9 cellular contexts compared by ENCODE assay signal in genomic region chr20:1844723-1845523, GRCh38. TPM values are rescaled to one million over a fixed set of nuclear protein-coding genes. Genes with fewer than 3 reads are reported as not detected.
DNase-seq lines count a peak whose midpoint lies in the region; ATAC-seq, FAIRE-seq and TF ChIP-seq lines count a peak whose summit lies in the region.
"Had no signal": no experiment of that assay in that cellular context is flagged by ENCODE, and none has a peak within 500 bp of the region (broad histone marks: within the 10 kb centered on the region; RNA-seq: fewer than 3 reads in every experiment).

No MANE protein-coding gene starts in this region.

- no peaks in the 10 kb centered on the region for H3K27me3 ChIP-seq in AG04450 (ENCODE audit: control insufficient read depth, insufficient read depth, low read length)
- H3K27me3 ChIP-seq in keratinocyte (ENCODE audit: control insufficient read depth, extremely low read depth, insufficient read depth, low read length): no peaks in the 10 kb centered on the region

- peaks cover 6% of the 10 kb centered on the region for H3K36me3 Mint-ChIP-seq in T-helper 17 cell (ENCODE audit: low read depth)

- peaks cover 9% of the 10 kb centered on the region for H3K4me1 Mint-ChIP-seq in T-helper 17 cell

- ATAC-seq in GM18909 (IDR thresholded peaks at IDR 0.05; ENCODE audit: poor library complexity, unreplicated experiment) (peak; percentile 90), HG03103 (IDR thresholded peaks at IDR 0.05; ENCODE audit: low read depth, unreplicated experiment) (peak; percentile 94), T-helper 17 cell (peak; percentile 89)

- no peaks in the 10 kb centered on the region for H3K36me3 ChIP-seq in keratinocyte (ENCODE audit: control insufficient read depth in 2 of 2, extremely low read depth in 1 of 2, insufficient read depth in 2 of 2, low read length in 2 of 2)

- POLR2A ChIA-PET in AG04450 (lab: Yijun Ruan, JAX): interaction anchor here (0.6 to 1.7 kb wide), 6 partner anchors 12 to 933 kb away, joined by 3 to 10 read pairs (median 3); no protein-coding TSS in a partner anchor

- no peak overlapping the region for H3K9ac ChIP-seq in keratinocyte (ENCODE audit: control insufficient read depth, extremely low read depth, insufficient read depth, low read length)

- CTCF ChIA-PET in AG04450 (lab: Charles Lee): no interaction called here

- no peak overlapping the region for H3K4me3 Mint-ChIP-seq in T-helper 17 cell

- H2AFZ ChIP-seq in keratinocyte (ENCODE audit: control insufficient read depth, low read length): peak overlapping the region; percentile 38

- H4K20me1 ChIP-seq in keratinocyte (ENCODE audit: control insufficient read depth, extremely low read depth, insufficient read depth, low read length): no peaks in the 10 kb centered on the region

- TF ChIP-seq CTCF in AG04450 (IDR thresholded peaks at IDR 0.05; ENCODE audit: low read depth, low read length) (no peak), keratinocyte (optimal IDR thresholded peaks at IDR 0.05 in 1 of 3, IDR thresholded peaks at IDR 0.05 in 1 of 3, conservative IDR thresholded peaks at IDR 0.05 in 1 of 3; ENCODE audit: extremely low read depth in 1 of 3, insufficient read depth in 2 of 3, low read length in 3 of 3) (no peak)

- H3K4me3 ChIP-seq in AG04450 (ENCODE audit: low read depth, low read length) (no peak overlapping the region), keratinocyte (ENCODE audit: control insufficient read depth in 2 of 3, extremely low read depth in 1 of 3, insufficient read depth in 2 of 3, low read depth in 1 of 3, low read length in 3 of 3) (no peak overlapping the region)
- H3K4me3 ChIP-seq: skin epidermis had no signal

- no peaks in the 10 kb centered on the region for H3K9me1 ChIP-seq in keratinocyte (ENCODE audit: control insufficient read depth, extremely low read depth, insufficient read depth, low read length)

- DNase-seq in AG04450 (ENCODE audit: low read depth, low spot score) (peak; percentile 93), T-helper 17 cell (no peak), keratinocyte (ENCODE audit: low read depth, low spot score) (no peak), substantia nigra (lab: John Stamatoyannopoulos, UW) (peak in 26 of 49 donors; percentile 12 to 71 (median 36)), 8988T (no peak), NCI-H524 (lab: John Stamatoyannopoulos, UW) (no peak)

- H3K27me3 Mint-ChIP-seq in T-helper 17 cell: peaks cover 17% of the 10 kb centered on the region

- no peak overlapping the region for H3K27ac Mint-ChIP-seq in T-helper 17 cell

- peak; percentile 34 for FAIRE-seq in keratinocyte (lab: Jason Lieb, UNC)

- no peak overlapping the region for H3K4me2 ChIP-seq in keratinocyte (ENCODE audit: control insufficient read depth, extremely low read depth, insufficient read depth, low read depth, low read length)

- H3K79me2 ChIP-seq in keratinocyte (ENCODE audit: control insufficient read depth, insufficient read depth, low read length): no peaks in the 10 kb centered on the region

- H3K4me1 ChIP-seq in keratinocyte (ENCODE audit: control insufficient read depth, extremely low read depth, insufficient read depth, low read length): peaks cover 15% of the 10 kb centered on the region

- no peaks in the 10 kb centered on the region for H3K9me3 ChIP-seq in AG04450 (ENCODE audit: control insufficient read depth, insufficient read depth, low read length)
- H3K9me3 ChIP-seq in T-helper 17 cell (ENCODE audit: control insufficient read depth, low read length, poor library complexity, severe bottlenecking): no peaks in the 10 kb centered on the region
- no peaks in the 10 kb centered on the region for H3K9me3 ChIP-seq in keratinocyte (ENCODE audit: control insufficient read depth, low read depth, low read length)

- H3K27ac ChIP-seq in AG04450 (ENCODE audit: low read depth, low read length): peak overlapping the region; percentile 97
- H3K27ac ChIP-seq in keratinocyte (ENCODE audit: control insufficient read depth, insufficient read depth, low read length): no peak overlapping the region
- H3K27ac ChIP-seq in substantia nigra (ENCODE audit: low read depth, low read length, poor library complexity, severe bottlenecking): no peak overlapping the region

- dilution Hi-C loops in keratinocyte (cut with MboI; ENCODE audit: extremely low pct_ligation_motif_present, low sequenced_read_pairs): no loop called here

RNA-seq across cellular contexts. Expression of gene SIRPA, which starts 50.3 kb away (rescaled TPM):
- polyA plus RNA-seq in AG04450 (2011; rRNA removed): 21.2 and 27.7 TPM in 2 replicates
- 15.5 and 20.6 TPM in 2 replicates for polyA minus RNA-seq in AG04450 (2011; rRNA and poly(A)+ RNA removed)
- total RNA-seq in T-helper 17 cell: 1 to 10 TPM in 1 of 2 donors, under 1 TPM in 1; 0.86 to 2.6 TPM
- 19.9 to 50.7 TPM (median 23.7 TPM) in 3 replicates for polyA plus RNA-seq in keratinocyte
- 14.5 TPM for polyA plus RNA-seq in keratinocyte (2011; ENCODE audit: low read depth)
- 27.2 and 34.1 TPM in 2 replicates for polyA plus RNA-seq in keratinocyte (2011; cell fraction: cytosol; rRNA removed)
- polyA plus RNA-seq in keratinocyte (2011; cell fraction: nucleus; rRNA removed): 64.2 and 79.1 TPM in 2 replicates
- 37.4 and 48.9 TPM in 2 replicates for polyA plus RNA-seq in keratinocyte (2012; ENCODE audit: low replicate concordance)
- polyA minus RNA-seq in keratinocyte: 23.1 to 84.4 TPM (median 23.5 TPM) in 3 replicates
- polyA minus RNA-seq in keratinocyte (2011; cell fraction: cytosol; rRNA and poly(A)+ RNA removed): 21.5 TPM
- 35.0 and 48.7 TPM in 2 replicates for polyA minus RNA-seq in keratinocyte (2011; cell fraction: nucleus; rRNA and poly(A)+ RNA removed)

Comparison
In these comparisons a context has a peak if more than half of its experiments do, and no peak if none do; other contexts are left out.
1. DNase-seq: peak in AG04450 (single experiment) and substantia nigra (26 of 49); none in T-helper 17 cell (0 of 3), keratinocyte (single experiment), 8988T (single experiment) and NCI-H524 (0 of 2).
2. Peak in every context shown above with its lines, with median percentiles within 50 percentile points of each other: ATAC-seq.